In the genomic region with DNA sequence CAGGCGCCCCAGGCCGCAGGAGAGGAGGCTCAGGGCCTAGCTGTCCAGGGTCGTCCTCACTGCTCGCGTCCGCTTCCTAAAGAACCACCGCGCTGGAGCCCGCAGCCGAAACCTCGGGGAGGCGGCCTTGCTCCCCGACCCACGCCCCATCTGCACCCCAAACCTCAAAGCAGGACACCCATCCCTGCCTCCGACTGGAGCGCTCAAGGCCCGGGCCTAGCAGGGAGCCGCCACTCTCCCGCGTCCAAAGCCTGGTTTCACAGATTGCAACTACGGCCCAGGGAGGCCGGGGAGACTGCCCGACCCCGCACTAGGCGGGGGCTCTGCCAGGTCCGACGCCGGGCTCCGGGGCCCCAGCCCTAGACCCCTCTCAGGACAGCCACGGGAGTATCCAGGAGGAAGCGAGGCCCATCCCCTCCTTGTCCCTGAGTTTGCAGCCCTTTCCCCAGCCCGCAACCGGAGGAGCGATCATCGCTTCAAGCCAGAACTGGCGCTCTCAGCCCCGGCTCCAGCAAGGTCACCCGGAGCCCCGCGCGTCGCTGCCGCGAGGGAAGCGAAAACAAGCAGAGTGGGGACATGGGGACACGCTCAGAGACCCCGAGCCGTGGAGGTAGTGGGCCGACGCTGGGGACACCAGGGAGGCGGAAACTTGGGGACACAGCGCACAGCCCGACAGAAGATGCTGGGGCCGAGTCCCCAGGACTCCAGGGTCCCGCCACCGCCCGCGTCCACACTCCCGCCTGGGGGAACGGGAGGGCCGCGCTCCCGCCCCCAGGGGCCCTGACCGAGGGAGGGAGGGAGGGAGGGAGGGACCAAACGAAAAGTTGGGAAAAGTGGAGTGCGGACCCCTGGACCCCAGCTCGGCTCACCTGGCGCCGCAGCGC, we compare ENCODE assay signal across 8 cellular contexts. TPM values are rescaled to one million over a fixed set of nuclear protein-coding genes. Genes with fewer than 3 reads are reported as not detected.
A peak's percentile ranks its signal among the peaks of the same experiment; 100 is the strongest.
DNase-seq lines count a peak whose midpoint lies in the region; ATAC-seq and TF ChIP-seq lines count a peak whose summit lies in the region.

No MANE protein-coding gene starts in this region.

- peaks cover 0 to 14% of the 10 kb centered on the region in 2 donors for H3K4me1 ChIP-seq in esophagus (ENCODE audit: control insufficient read depth in 2 of 2, insufficient read depth in 2 of 2, low read length in 1 of 2)

- no peaks in the 10 kb centered on the region for H3K9me3 ChIP-seq in esophagus (ENCODE audit: control insufficient read depth in 2 of 2, insufficient read depth in 1 of 2, low read depth in 1 of 2, low read length in 1 of 2)

- H3K36me3 Mint-ChIP-seq in WTC11 = no peaks in the 10 kb centered on the region
- peaks cover 21% of the 10 kb centered on the region for H3K36me3 Mint-ChIP-seq in nephron progenitor cell (ENCODE audit: low read depth)

- ATAC-seq in WTC11 (peak; percentile 0; the same call in 1 of the 2 replicates), GM21825 (IDR thresholded peaks at IDR 0.05; ENCODE audit: unreplicated experiment) (no peak)

- DNase-seq in GM13976 (ENCODE audit: low spot score) (peak; percentile 57), WTC11 (ENCODE audit: low spot score) (peak; percentile 45), nephron progenitor cell (peak; percentile 48), amniotic stem cell (lab: John Stamatoyannopoulos, UW) (no peak), SHP77 (lab: John Stamatoyannopoulos, UW) (no peak), OCI-M1 (lab: John Stamatoyannopoulos, UW) (no peak)

- H3K27me3 ChIP-seq in esophagus (ENCODE audit: control insufficient read depth in 1 of 2, insufficient read depth in 2 of 2, low read length in 2 of 2) = peaks cover 0 to 7% of the 10 kb centered on the region in 2 donors

- peak overlapping the region; percentile 74 for H3K4me3 Mint-ChIP-seq in WTC11
- H3K4me3 Mint-ChIP-seq in nephron progenitor cell = peak overlapping the region; percentile 72

- H3K4me1 Mint-ChIP-seq in WTC11 = peaks cover 19% of the 10 kb centered on the region
- peaks cover 16% of the 10 kb centered on the region for H3K4me1 Mint-ChIP-seq in nephron progenitor cell

- TF ChIP-seq CTCF in GM13976 (IDR thresholded peaks at IDR 0.05; ENCODE audit: borderline replicate concordance, control extremely low read depth, extremely low read depth, insufficient read depth, missing control alignments) (no peak), WTC11 (IDR thresholded peaks at IDR 0.05) (no peak), nephron progenitor cell (IDR thresholded peaks at IDR 0.05) (no peak)

- H3K27me3 Mint-ChIP-seq in WTC11 (ENCODE audit: low read depth) (peaks cover 23% of the 10 kb centered on the region), nephron progenitor cell (ENCODE audit: low read depth, poor library complexity) (peaks cover 54% of the 10 kb centered on the region)

- WGBS in esophagus, 2 donors = 4 to 6% methylated on average over 50 to 70 of the region's 70 CpGs

- in situ Hi-C loops in GM13976 (cut with MboI; ENCODE audit: low sequenced_read_pairs, unreplicated experiment) = no loop called here

- peak overlapping the region; percentile 48 to 50 for H3K4me3 ChIP-seq in esophagus (ENCODE audit: low read depth in 1 of 2, low read length in 2 of 2)

- H3K27ac Mint-ChIP-seq in WTC11 (no peak overlapping the region), nephron progenitor cell (no peak overlapping the region)

- peaks cover 0 to 2% of the 10 kb centered on the region in 2 donors for H3K36me3 ChIP-seq in esophagus (ENCODE audit: control insufficient read depth in 2 of 2, insufficient read depth in 2 of 2, low read length in 1 of 2)

- H3K9me3 Mint-ChIP-seq in WTC11 (no peaks in the 10 kb centered on the region), nephron progenitor cell (no peaks in the 10 kb centered on the region)

- peak overlapping the region; percentile 85 to 87 for H3K27ac ChIP-seq in esophagus (ENCODE audit: low read depth in 2 of 2, low read length in 1 of 2)

- CTCF ChIA-PET in WTC11 (lab: Charles Lee) = interaction anchor here (0.7 to 6.3 kb wide), 20 partner anchors 10 to 387 kb away, joined by 3 to 45 read pairs (median 7); a partner anchor contains a TSS

- POLR2A ChIA-PET in WTC11 (lab: Charles Lee) = interaction anchor here (1.2 to 2.3 kb wide), 4 partner anchors 12 to 59 kb away, joined by 3 to 18 read pairs (median 6); a partner anchor contains a TSS

TF ChIP-seq in WTC11, 78 proteins besides CTCF, POLR2A, EP300 and RAD21:
- no peak for TF ChIP-seq ZNF396 (CRISPR knock-in tag; IDR thresholded peaks at IDR 0.05; ENCODE audit: borderline replicate concordance)
- TF ChIP-seq ZNF423 (CRISPR knock-in tag; IDR thresholded peaks at IDR 0.05) = no peak
- TF ChIP-seq TEAD1 (CRISPR knock-in tag; IDR thresholded peaks at IDR 0.05) = peak; percentile 60; the same call in 1 of the 2 replicates

RNA-seq across cellular contexts. Expression of a gene that starts 0.5 kb away (rescaled TPM):
- 19.1 to 22.6 TPM (median 22.1 TPM) in 3 replicates for total RNA-seq in WTC11 (2021)
- 1 to 10 TPM; 2.1 to 3.9 TPM for polyA plus RNA-seq in esophagus

RNA-seq across cellular contexts. Expression of a gene that starts 58.5 kb away (rescaled TPM):
- 93.8 to 99.9 TPM (median 94.7 TPM) in 3 replicates for total RNA-seq in WTC11 (2021)
- polyA plus RNA-seq in esophagus = 10 to 100 TPM; 50.8 to 71.0 TPM

Comparison
In these comparisons a context has a peak if more than half of its experiments do, and no peak if none do; other contexts are left out.
1. DNase-seq: peak in GM13976 (single experiment), WTC11 (single experiment) and nephron progenitor cell (single experiment); none in amniotic stem cell (single experiment), SHP77 (0 of 2) and OCI-M1 (single experiment).